17 cellular contexts compared by ENCODE assay signal in genomic region chr3:37147676-37148075, GRCh38.
"Had no signal": no experiment of that assay in that cellular context is flagged by ENCODE, and none has a peak within 500 bp of the region (broad histone marks: within the 10 kb centered on the region; RNA-seq: fewer than 3 reads in every experiment).

No MANE protein-coding gene starts in this region.

- H3K4me3 ChIP-seq: gastroesophageal sphincter, hepatocyte, neural progenitor cell, smooth muscle cell had no signal

- H3K27me3 ChIP-seq: gastroesophageal sphincter, hepatocyte, neural progenitor cell had no signal

- H3K4me1 ChIP-seq: neural progenitor cell had no signal

- ATAC-seq: activated T-helper 17 cell treated with anti-CD3 and anti-CD28 coated beads, Interleukin-2, amount 50 U/mL, for 72 hours; gastroesophageal sphincter; stimulated activated memory B cell treated with anti-CD40 and anti-IgM and Interleukin-4, amounts not matched to agents 10 μg/mL and 1 μg/mL and 100 μg/mL, for 72 hours; T-cell had no signal

- DNase-seq: activated CD4-positive, alpha-beta T cell treated with anti-CD3 and anti-CD28 coated beads, Interleukin-2, amount 10 ng/mL, durations not matched to agents 7 days and 5 days; activated CD4-positive, CD25-positive, alpha-beta regulatory T cell; activated naive CD4-positive, alpha-beta T cell treated with anti-CD3 and anti-CD28 coated beads for 36 hours; activated T-cell treated with anti-CD3 and anti-CD28 coated beads for 4 hours; effector CD8-positive, alpha-beta T cell; kidney; T-cell; T1000; trophoblast cell had no signal

- H3K27ac ChIP-seq: gastroesophageal sphincter, hepatocyte, neural progenitor cell, parathyroid adenoma had no signal

- H3K4me3 Mint-ChIP-seq: activated CD4-positive, alpha-beta T cell treated with anti-CD3 and anti-CD28 coated beads, Interleukin-2, amount 10 ng/mL, durations not matched to agents 7 days and 5 days; activated naive CD4-positive, alpha-beta T cell treated with anti-CD3 and anti-CD28 coated beads for 36 hours; activated T-helper 17 cell treated with anti-CD3 and anti-CD28 coated beads, Interleukin-2, amount 50 U/mL, for 72 hours; mesothelial cell of epicardium; neural progenitor cell; stimulated activated memory B cell treated with anti-CD40 and anti-IgM and Interleukin-4, amounts not matched to agents 10 μg/mL and 1 μg/mL and 100 μg/mL, for 72 hours; T-cell had no signal

- H3K4me1 Mint-ChIP-seq: activated CD4-positive, alpha-beta T cell treated with anti-CD3 and anti-CD28 coated beads, Interleukin-2, amount 10 ng/mL, durations not matched to agents 7 days and 5 days; mesothelial cell of epicardium; neural progenitor cell had no signal

- H3K36me3 ChIP-seq: neural progenitor cell had no signal

- H3K27ac Mint-ChIP-seq: activated CD4-positive, alpha-beta T cell treated with anti-CD3 and anti-CD28 coated beads, Interleukin-2, amount 10 ng/mL, durations not matched to agents 7 days and 5 days; activated naive CD4-positive, alpha-beta T cell treated with anti-CD3 and anti-CD28 coated beads for 36 hours; activated T-helper 17 cell treated with anti-CD3 and anti-CD28 coated beads, Interleukin-2, amount 50 U/mL, for 72 hours; mesothelial cell of epicardium; neural progenitor cell; stimulated activated memory B cell treated with anti-CD40 and anti-IgM and Interleukin-4, amounts not matched to agents 10 μg/mL and 1 μg/mL and 100 μg/mL, for 72 hours; T-cell had no signal

- H3K9me3 ChIP-seq: gastroesophageal sphincter had no signal

- H3K9me3 Mint-ChIP-seq: activated CD4-positive, alpha-beta T cell treated with anti-CD3 and anti-CD28 coated beads, Interleukin-2, amount 10 ng/mL, durations not matched to agents 7 days and 5 days; activated naive CD4-positive, alpha-beta T cell treated with anti-CD3 and anti-CD28 coated beads for 36 hours; activated T-helper 17 cell treated with anti-CD3 and anti-CD28 coated beads, Interleukin-2, amount 50 U/mL, for 72 hours; neural progenitor cell; stimulated activated memory B cell treated with anti-CD40 and anti-IgM and Interleukin-4, amounts not matched to agents 10 μg/mL and 1 μg/mL and 100 μg/mL, for 72 hours; T-cell had no signal
